29 cellular contexts compared by ENCODE assay signal in the genomic region with DNA sequence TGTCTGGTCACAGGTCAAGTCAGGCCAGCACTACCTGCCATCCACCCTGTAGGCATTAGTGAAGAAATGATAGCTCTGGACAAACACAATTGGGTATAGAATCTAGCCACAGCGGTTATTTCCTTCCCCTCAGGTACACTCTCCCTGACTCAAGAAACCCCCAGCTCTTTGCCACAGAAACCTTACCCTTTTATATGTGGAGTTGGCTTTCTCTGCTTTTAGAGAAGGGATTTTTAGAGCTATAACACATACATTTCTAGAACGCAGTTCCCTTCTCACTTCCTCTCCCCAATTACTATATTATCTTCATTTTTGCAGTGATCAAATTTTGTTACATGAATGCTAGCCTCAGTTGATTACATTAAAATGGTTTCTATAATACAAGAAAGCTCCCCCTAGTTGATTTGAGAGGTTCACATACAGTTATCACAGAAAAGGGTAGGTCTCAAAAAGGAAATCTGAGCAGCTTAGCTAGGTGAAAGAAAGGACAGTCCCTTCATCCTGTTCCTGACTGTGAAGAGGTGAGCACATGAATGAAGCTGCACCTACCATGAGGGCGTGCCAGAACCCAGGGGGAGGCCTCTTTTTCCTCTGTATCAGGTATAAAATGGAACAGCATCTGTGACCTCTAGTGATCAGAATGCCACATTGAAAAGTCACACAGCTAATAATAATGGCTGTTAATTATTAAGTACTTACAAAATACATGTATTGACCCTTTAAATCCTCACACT.
DNase-seq lines count a peak whose midpoint lies in the region; ATAC-seq and TF ChIP-seq lines count a peak whose summit lies in the region.
"Had no signal": no experiment of that assay in that cellular context is flagged by ENCODE, and none has a peak within 500 bp of the region (broad histone marks: within the 10 kb centered on the region; RNA-seq: fewer than 3 reads in every experiment).

No MANE protein-coding gene starts in this region.

- H3K4me1 ChIP-seq in H9 (ENCODE audit: insufficient read depth, low read length), result peaks cover 3% of the 10 kb centered on the region; the same call in 1 of the 2 replicates
- peaks cover 15% of the 10 kb centered on the region for H3K4me1 ChIP-seq in OCI-LY3 (ENCODE audit: low read length)
- H3K4me1 ChIP-seq in colonic mucosa, result no peaks in the 10 kb centered on the region
- H3K4me1 ChIP-seq in PC-9 (replicated peaks; ENCODE audit: insufficient read depth), result no peaks in the 10 kb centered on the region
- H3K4me1 ChIP-seq: A549, heart right ventricle, lower lobe of right lung, Peyer's patch, psoas muscle, tibial nerve had no signal

- no peak overlapping the region for H3K4me2 ChIP-seq in H9 (ENCODE audit: insufficient read depth, insufficient read length, low read length)
- peak overlapping the region; percentile 23; the same call in 1 of the 2 replicates for H3K4me2 ChIP-seq in OCI-LY3 (ENCODE audit: low read length)
- no peak overlapping the region for H3K4me2 ChIP-seq in PC-9
- H3K4me2 ChIP-seq: A549 had no signal

- no peaks in the 10 kb centered on the region for H3K9me2 ChIP-seq in PC-9 (ENCODE audit: insufficient read depth)

- DNase-seq in NCI-H748 (lab: John Stamatoyannopoulos, UW; ENCODE audit: unreplicated experiment), result peak; percentile 59
- no peak for DNase-seq in NCI-H748 treated with DMSO at 0.1 percent for 48 hours (lab: John Stamatoyannopoulos, UW)
- DNase-seq in H9, result no peak
- no peak for DNase-seq in colonic mucosa
- DNase-seq in PC-9, result no peak
- DNase-seq: activated CD8-positive, alpha-beta memory T cell treated with anti-CD3 and anti-CD28 coated beads, Interleukin-2, amount 50 U/mL, for 48 hours; activated CD8-positive, alpha-beta T cell treated with anti-CD3 and anti-CD28 coated beads for 36 hours; AML-193; amniotic stem cell; CD4-positive, alpha-beta T cell; heart right ventricle; KG1; lower lobe of right lung; naive thymus-derived CD8-positive, alpha-beta T cell; NCI-H1105; NCI-H2081; NCI-H510A; nucleus accumbens; Peyer's patch; psoas muscle; stimulated activated CD4-positive, alpha-beta T cell treated with anti-CD3 and anti-CD28 coated beads, Interleukin-2, amount 100 ng/mL, for 48 hours had no signal

- H3K18ac ChIP-seq in H9 (ENCODE audit: insufficient read length, low read depth, low read length), result no peak overlapping the region

- no peak overlapping the region for H3K4ac ChIP-seq in H9 (ENCODE audit: low read depth, low read length)

- CTCF ChIA-PET in PC-9 (lab: Charles Lee), result interaction anchor here (0.6 kb wide), 1 partner anchor 389 kb away, joined by 4 read pairs; no protein-coding TSS in a partner anchor

- H3K27me3 Mint-ChIP-seq in H9 (ENCODE audit: low read depth), result no peaks in the 10 kb centered on the region
- H3K27me3 Mint-ChIP-seq in stimulated activated memory B cell treated with anti-CD40 and anti-IgM and Interleukin-4, amounts not matched to agents 10 μg/mL and 1 μg/mL and 100 μg/mL, for 72 hours, result peaks cover 9% of the 10 kb centered on the region
- H3K27me3 Mint-ChIP-seq: activated CD8-positive, alpha-beta T cell treated with anti-CD3 and anti-CD28 coated beads for 36 hours; activated naive CD4-positive, alpha-beta T cell treated with anti-CD3 and anti-CD28 coated beads, Interleukin-2, amount 50 U/mL, for 24 hours; CD4-positive, alpha-beta T cell had no signal

- intact Hi-C loops in colonic mucosa (cut with DNase I) (no loop called here), PC-9 (cut with micrococcal nuclease; ENCODE audit: unreplicated experiment) (no loop called here)

- H3K27ac Mint-ChIP-seq in H9, result peak overlapping the region in 2 of 3 experiments; percentile 69 to 80; a peak in 4 of 7 replicates
- no peak overlapping the region for H3K27ac Mint-ChIP-seq in stimulated activated memory B cell treated with anti-CD40 and anti-IgM and Interleukin-4, amounts not matched to agents 10 μg/mL and 1 μg/mL and 100 μg/mL, for 72 hours
- H3K27ac Mint-ChIP-seq: activated CD8-positive, alpha-beta T cell treated with anti-CD3 and anti-CD28 coated beads for 36 hours; activated naive CD4-positive, alpha-beta T cell treated with anti-CD3 and anti-CD28 coated beads, Interleukin-2, amount 50 U/mL, for 24 hours; CD4-positive, alpha-beta T cell; naive thymus-derived CD8-positive, alpha-beta T cell had no signal

- H4K20me1 ChIP-seq in H9 (ENCODE audit: control insufficient read depth, insufficient read depth, insufficient read length) (no peaks in the 10 kb centered on the region), OCI-LY3 (ENCODE audit: insufficient read depth, low read length) (no peaks in the 10 kb centered on the region), PC-9 (ENCODE audit: insufficient read depth) (no peaks in the 10 kb centered on the region)

- peaks cover 3 to 5% of the 10 kb centered on the region in 2 experiments; a peak in 3 of 5 replicates for H3K9me3 Mint-ChIP-seq in H9
- H3K9me3 Mint-ChIP-seq in stimulated activated memory B cell treated with anti-CD40 and anti-IgM and Interleukin-4, amounts not matched to agents 10 μg/mL and 1 μg/mL and 100 μg/mL, for 72 hours, result peaks cover 3% of the 10 kb centered on the region
- H3K9me3 Mint-ChIP-seq: activated naive CD4-positive, alpha-beta T cell treated with anti-CD3 and anti-CD28 coated beads, Interleukin-2, amount 50 U/mL, for 24 hours had no signal

- H2BK5ac ChIP-seq in H9 (ENCODE audit: insufficient read length, low read length), result no peak overlapping the region

- H3T11ph ChIP-seq in H9 (ENCODE audit: low read length), result no peak overlapping the region

- BruUV-seq in PC-9 (replicated peaks; lab: Mats Ljungman, UMichigan), result no TSS peak

- H3K9ac ChIP-seq in H9 (ENCODE audit: extremely low read depth, insufficient read length, low read length) (no peak overlapping the region), OCI-LY3 (ENCODE audit: low read length) (no peak overlapping the region), colonic mucosa (ENCODE audit: low read depth in 2 of 2, low read length in 2 of 2) (no peak overlapping the region)

- H2BK120ac ChIP-seq in H9 (ENCODE audit: low read depth, low read length, poor library complexity, severe bottlenecking), result no peak overlapping the region

- H4K91ac ChIP-seq in H9 (ENCODE audit: insufficient read length, low read depth, low read length), result no peak overlapping the region

- peaks cover 46 to 48% of the 10 kb centered on the region in 2 experiments for H3K4me1 Mint-ChIP-seq in H9
- H3K4me1 Mint-ChIP-seq in stimulated activated memory B cell treated with anti-CD40 and anti-IgM and Interleukin-4, amounts not matched to agents 10 μg/mL and 1 μg/mL and 100 μg/mL, for 72 hours, result no peaks in the 10 kb centered on the region
- H3K4me1 Mint-ChIP-seq: activated naive CD4-positive, alpha-beta T cell treated with anti-CD3 and anti-CD28 coated beads, Interleukin-2, amount 50 U/mL, for 24 hours; naive thymus-derived CD8-positive, alpha-beta T cell had no signal

- peaks cover 0 to 18% (median 18%) of the 10 kb centered on the region in 3 experiments; a peak in 6 of 7 replicates for H3K36me3 Mint-ChIP-seq in H9 (ENCODE audit: insufficient read depth in 1 of 3, low read depth in 3 of 3)
- H3K36me3 Mint-ChIP-seq in stimulated activated memory B cell treated with anti-CD40 and anti-IgM and Interleukin-4, amounts not matched to agents 10 μg/mL and 1 μg/mL and 100 μg/mL, for 72 hours, result no peaks in the 10 kb centered on the region
- H3K36me3 Mint-ChIP-seq: activated naive CD4-positive, alpha-beta T cell treated with anti-CD3 and anti-CD28 coated beads, Interleukin-2, amount 50 U/mL, for 24 hours; brain had no signal

- H3K27me3 ChIP-seq in H9 (ENCODE audit: insufficient read depth, low read length) (no peaks in the 10 kb centered on the region), OCI-LY3 (ENCODE audit: low read depth, low read length) (no peaks in the 10 kb centered on the region), colonic mucosa (no peaks in the 10 kb centered on the region), PC-9 (ENCODE audit: insufficient read depth, low read depth) (no peaks in the 10 kb centered on the region)
- H3K27me3 ChIP-seq: heart right ventricle, Peyer's patch, tibial nerve had no signal

- no peak overlapping the region for H3K56ac ChIP-seq in H9 (ENCODE audit: insufficient read length, low read depth, low read length)

- H3K23ac ChIP-seq in H9 (ENCODE audit: insufficient read length, low read depth, low read length), result no peak overlapping the region

- no peak overlapping the region for H4K8ac ChIP-seq in H9 (replicated peaks; ENCODE audit: insufficient read length, low read depth, low read length)

- no CpG with 5 or more reads among the region's 3 CpGs for WGBS in H9 (ENCODE audit: extremely low coverage, insufficient read length, low lambda C conversion rate)

- no peak overlapping the region for H2BK12ac ChIP-seq in H9 (ENCODE audit: insufficient read length, low read depth, low read length)

- H2AK5ac ChIP-seq in H9 (ENCODE audit: insufficient read length, low read length), result no peak overlapping the region

- POLR2A ChIA-PET in PC-9 (lab: Charles Lee; ENCODE audit: unreplicated experiment), result no interaction called here

- ATAC-seq in stimulated activated memory B cell treated with anti-CD40 and anti-IgM and Interleukin-4, amounts not matched to agents 10 μg/mL and 1 μg/mL and 100 μg/mL, for 72 hours, result peak; percentile 57
- ATAC-seq in GM18873 (IDR thresholded peaks at IDR 0.05; ENCODE audit: low FRiP score, unreplicated experiment), result no peak
- ATAC-seq: A549; activated CD8-positive, alpha-beta T cell treated with anti-CD3 and anti-CD28 coated beads for 36 hours; heart right ventricle; lower lobe of right lung; naive thymus-derived CD8-positive, alpha-beta T cell; psoas muscle; sciatic nerve had no signal

- H2AFZ ChIP-seq in H9 (ENCODE audit: low read length) (no peak overlapping the region), OCI-LY3 (ENCODE audit: low read depth, low read length) (no peak overlapping the region), PC-9 (no peak overlapping the region)

- H3K9me3 ChIP-seq in H9 (ENCODE audit: control insufficient read depth, low read depth, low read length), result no peaks in the 10 kb centered on the region
- H3K9me3 ChIP-seq in OCI-LY3 (ENCODE audit: insufficient read depth, low read length), result no peaks in the 10 kb centered on the region
- H3K9me3 ChIP-seq in colonic mucosa, result no peaks in the 10 kb centered on the region
- H3K9me3 ChIP-seq in PC-9 (ENCODE audit: insufficient read depth, low read depth), result no peaks in the 10 kb centered on the region
- H3K9me3 ChIP-seq: A549, lower lobe of right lung, Peyer's patch, psoas muscle, tibial nerve had no signal

- peaks cover 5% of the 10 kb centered on the region for H3K79me1 ChIP-seq in H9 (ENCODE audit: insufficient read depth, low read depth, low read length, poor library complexity, severe bottlenecking)

- H3K27ac ChIP-seq in H9 (ENCODE audit: insufficient read length, low read depth, low read length), result no peak overlapping the region
- H3K27ac ChIP-seq in OCI-LY3 (ENCODE audit: low read length), result no peak overlapping the region
- H3K27ac ChIP-seq in colonic mucosa, result no peak overlapping the region
- H3K27ac ChIP-seq in PC-9, result no peak overlapping the region
- H3K27ac ChIP-seq: A549, heart right ventricle, lower lobe of right lung, Peyer's patch, psoas muscle, tibial nerve had no signal

- no peak overlapping the region for H3K14ac ChIP-seq in H9 (ENCODE audit: insufficient read depth, low read length)

- H3K23me2 ChIP-seq in H9 (ENCODE audit: insufficient read length, low read depth, low read length, poor library complexity, severe bottlenecking), result no peaks in the 10 kb centered on the region

- H2BK20ac ChIP-seq in H9 (ENCODE audit: low read depth, low read length, poor library complexity, severe bottlenecking), result no peak overlapping the region

- H3F3A ChIP-seq in PC-9 (ENCODE audit: insufficient read depth, low read depth), result no peaks in the 10 kb centered on the region

- no peaks in the 10 kb centered on the region for H3K36me3 ChIP-seq in OCI-LY3 (replicated peaks; ENCODE audit: low read depth, low read length)
- H3K36me3 ChIP-seq in colonic mucosa, result no peaks in the 10 kb centered on the region
- no peaks in the 10 kb centered on the region for H3K36me3 ChIP-seq in PC-9 (ENCODE audit: low read depth)
- H3K36me3 ChIP-seq: heart right ventricle, lower lobe of right lung, Peyer's patch, tibial nerve had no signal

- H2BK15ac ChIP-seq in H9 (ENCODE audit: low read depth, low read length), result no peak overlapping the region

- H3K4me3 ChIP-seq in OCI-LY3 (ENCODE audit: low read length) (no peak overlapping the region), colonic mucosa (no peak overlapping the region), PC-9 (no peak overlapping the region)
- H3K4me3 ChIP-seq: A549, heart right ventricle, lower lobe of right lung, Peyer's patch, psoas muscle, tibial nerve had no signal

- H3K79me2 ChIP-seq in H9 (ENCODE audit: insufficient read depth, low read length), result peaks cover 1% of the 10 kb centered on the region; the same call in 1 of the 2 replicates
- H3K79me2 ChIP-seq in OCI-LY3 (ENCODE audit: low read length), result no peaks in the 10 kb centered on the region
- H3K79me2 ChIP-seq in PC-9 (ENCODE audit: low read depth), result no peaks in the 10 kb centered on the region

- TF ChIP-seq CTCF in H9 (conservative IDR thresholded peaks at IDR 0.05) (no peak; the same call in 2 of the 3 replicates), OCI-LY3 (IDR thresholded peaks at IDR 0.05; ENCODE audit: low read depth, low read length) (peak; percentile 19; the same call in 1 of the 2 replicates), colonic mucosa (IDR thresholded peaks at IDR 0.05) (no peak), PC-9 (conservative IDR thresholded peaks at IDR 0.05) (no peak)

- H4K5ac ChIP-seq in H9 (ENCODE audit: insufficient read length, low read depth, low read length), result no peak overlapping the region

- no peak overlapping the region for H3K4me3 Mint-ChIP-seq in H9
- H3K4me3 Mint-ChIP-seq in stimulated activated memory B cell treated with anti-CD40 and anti-IgM and Interleukin-4, amounts not matched to agents 10 μg/mL and 1 μg/mL and 100 μg/mL, for 72 hours, result no peak overlapping the region
- H3K4me3 Mint-ChIP-seq: activated CD8-positive, alpha-beta T cell treated with anti-CD3 and anti-CD28 coated beads for 36 hours; activated naive CD4-positive, alpha-beta T cell treated with anti-CD3 and anti-CD28 coated beads, Interleukin-2, amount 50 U/mL, for 24 hours; CD4-positive, alpha-beta T cell; naive thymus-derived CD8-positive, alpha-beta T cell had no signal
